14 cellular contexts compared by ENCODE assay signal in genomic region chr14:89813485-89814080, GRCh38.
DNase-seq lines count a peak whose midpoint lies in the region; ATAC-seq, FAIRE-seq and TF ChIP-seq lines count a peak whose summit lies in the region.
"Had no signal": no experiment of that assay in that cellular context is flagged by ENCODE, and none has a peak within 500 bp of the region (broad histone marks: within the 10 kb centered on the region; RNA-seq: fewer than 3 reads in every experiment).

No MANE protein-coding gene starts in this region.

- TF ChIP-seq CTCF in astrocyte of the spinal cord (IDR thresholded peaks at IDR 0.05; ENCODE audit: low read depth, low read length) = no peak
- TF ChIP-seq CTCF in type B pancreatic cell (conservative IDR thresholded peaks at IDR 0.05) = no peak

- DNase-seq in SIG-M5 treated with dmso at 0.1 percent for 504 hours (lab: John Stamatoyannopoulos, UW; ENCODE audit: unreplicated experiment) = peak; percentile 20
- DNase-seq in SIG-M5 (lab: John Stamatoyannopoulos, UW) = no peak
- DNase-seq in astrocyte of the spinal cord (ENCODE audit: low read depth, low spot score) = peak; percentile 94
- peak; percentile 87 for DNase-seq in kidney glomerular epithelial cell (lab: John Stamatoyannopoulos, UW)
- DNase-seq in type B pancreatic cell (ENCODE audit: extremely low spot score, unreplicated experiment) = no peak
- no peak for DNase-seq in GM12891 (ENCODE audit: insufficient read length, low spot score)
- DNase-seq: DND-41, foreskin melanocyte, NCI-H1694, Peyer's patch, substantia nigra had no signal

- H3K27me3 Mint-ChIP-seq in type B pancreatic cell = no peaks in the 10 kb centered on the region
- H3K27me3 Mint-ChIP-seq: brain had no signal

- ATAC-seq in HG02798 (IDR thresholded peaks at IDR 0.05; ENCODE audit: poor library complexity, unreplicated experiment) = no peak
- no peak for ATAC-seq in HG03135 (IDR thresholded peaks at IDR 0.05; ENCODE audit: unreplicated experiment)

- in situ Hi-C loops in astrocyte of the spinal cord (cut with HindIII; ENCODE audit: low sequenced_read_pairs) = no loop called here

- peaks cover 14% of the 10 kb centered on the region for H3K4me1 Mint-ChIP-seq in type B pancreatic cell (ENCODE audit: unreplicated experiment)

- peak overlapping the region; percentile 61 for H3K4me3 Mint-ChIP-seq in type B pancreatic cell
- H3K4me3 Mint-ChIP-seq: brain had no signal

- TF ChIP-seq POLR2A in GM12891 (IDR thresholded peaks at IDR 0.05; ENCODE audit: low read depth, low read length) = no peak

- peak overlapping the region; percentile 9 for H3K4me3 ChIP-seq in astrocyte of the spinal cord (ENCODE audit: low read depth, low read length)
- H3K4me3 ChIP-seq: Peyer's patch had no signal

- H3K9me3 Mint-ChIP-seq in type B pancreatic cell = no peaks in the 10 kb centered on the region
- H3K9me3 Mint-ChIP-seq: brain had no signal

- no peaks in the 10 kb centered on the region for H3K36me3 Mint-ChIP-seq in type B pancreatic cell
- H3K36me3 Mint-ChIP-seq: brain had no signal

- no peak for FAIRE-seq in GM12891 (lab: Jason Lieb, UNC)

- peak overlapping the region; percentile 31 for H3K27ac Mint-ChIP-seq in type B pancreatic cell
- H3K27ac Mint-ChIP-seq: brain had no signal

TF ChIP-seq in GM12891, 5 proteins besides CTCF, POLR2A, EP300 and RAD21:
- TF ChIP-seq POLR2AphosphoS5 (IDR thresholded peaks at IDR 0.05; ENCODE audit: low read depth, low read length) = no peak
- no peak for TF ChIP-seq TAF1 (IDR thresholded peaks at IDR 0.05; ENCODE audit: low read depth, low read length)
- no peak for TF ChIP-seq PAX5 (IDR thresholded peaks at IDR 0.05; ENCODE audit: insufficient read depth, low read length, severe bottlenecking)
- no peak for TF ChIP-seq SPI1 (IDR thresholded peaks at IDR 0.05; ENCODE audit: low read depth, low read length)

Comparison
In these comparisons a context has a peak if more than half of its experiments do, and no peak if none do; other contexts are left out.
1. DNase-seq: peak in SIG-M5 treated with dmso at 0.1 percent for 504 hours (single experiment), astrocyte of the spinal cord (single experiment) and kidney glomerular epithelial cell (single experiment); none in SIG-M5 (single experiment), type B pancreatic cell (single experiment) and GM12891 (single experiment).